In the genomic region with DNA sequence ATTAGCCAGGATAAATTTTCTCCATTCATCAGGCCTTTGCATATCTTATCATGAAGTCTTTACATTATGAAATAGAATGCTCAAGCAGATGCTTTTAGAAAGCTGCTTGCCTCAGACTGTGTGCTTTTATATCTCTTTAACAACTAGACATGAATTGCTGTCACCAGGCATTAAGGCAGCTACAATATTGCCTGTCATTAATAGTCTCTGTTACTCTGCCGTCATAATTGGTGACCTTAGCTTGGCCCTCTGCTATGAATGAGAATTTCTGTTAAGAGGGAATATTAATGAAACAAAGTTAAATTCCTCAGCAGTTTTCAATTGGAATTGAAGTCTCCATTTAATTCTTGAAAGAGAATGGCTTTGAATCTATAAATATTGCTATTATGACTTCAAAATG, we compare ENCODE assay signal across 23 cellular contexts.
"Had no signal": no experiment of that assay in that cellular context is flagged by ENCODE, and none has a peak within 500 bp of the region (broad histone marks: within the 10 kb centered on the region; RNA-seq: fewer than 3 reads in every experiment).

No MANE protein-coding gene starts in this region.

- H3K4me1 ChIP-seq: colonic mucosa, esophagus muscularis mucosa, esophagus squamous epithelium, foreskin keratinocyte, gastrocnemius medialis, gastroesophageal sphincter, heart left ventricle had no signal

- H3K27me3 ChIP-seq: colonic mucosa, dorsolateral prefrontal cortex, esophagus muscularis mucosa, esophagus squamous epithelium, foreskin keratinocyte, gastrocnemius medialis, gastroesophageal sphincter, heart left ventricle had no signal

- H3K4me3 ChIP-seq: colonic mucosa, coronary artery, dorsolateral prefrontal cortex, esophagus muscularis mucosa, esophagus squamous epithelium, gastrocnemius medialis, gastroesophageal sphincter, heart left ventricle had no signal

- H3K36me3 ChIP-seq: colonic mucosa, esophagus muscularis mucosa, esophagus squamous epithelium, gastrocnemius medialis, gastroesophageal sphincter, heart left ventricle had no signal

- ATAC-seq: effector memory CD8-positive, alpha-beta T cell; esophagus mucosa; foreskin keratinocyte; gastrocnemius medialis; gastroesophageal sphincter; heart left ventricle had no signal

- DNase-seq: colonic mucosa; cortex of kidney; dermis blood vessel endothelial cell; dorsolateral prefrontal cortex; effector CD4-positive, alpha-beta T cell; effector CD8-positive, alpha-beta T cell; effector memory CD4-positive, alpha-beta T cell; effector memory CD8-positive, alpha-beta T cell; endodermal cell; erythroblast; esophagus squamous epithelium; foreskin fibroblast; foreskin keratinocyte; foreskin melanocyte; gastrocnemius medialis; glutamatergic neuron; head of caudate nucleus; heart left ventricle had no signal

- H3K27ac ChIP-seq: colonic mucosa, coronary artery, dorsolateral prefrontal cortex, epithelial cell of prostate, esophagus muscularis mucosa, esophagus squamous epithelium, foreskin keratinocyte, gastrocnemius medialis, gastroesophageal sphincter, heart left ventricle had no signal

- H3K9me3 ChIP-seq: colonic mucosa, esophagus muscularis mucosa, esophagus squamous epithelium, gastrocnemius medialis, heart left ventricle had no signal
